In genomic region chr7:115005942-115006341, GRCh38 we compare ENCODE assay signal across 1 cellular context.
TF ChIP-seq lines count a peak whose summit lies in the region.

No MANE protein-coding gene starts in this region.

TF ChIP-seq in SK-N-SH treated with all-trans-retinoic acid at 6 μM for 48 hours, 23 proteins besides CTCF, POLR2A, EP300 and RAD21 (continued from another document):
- TF ChIP-seq, protein P1, sequence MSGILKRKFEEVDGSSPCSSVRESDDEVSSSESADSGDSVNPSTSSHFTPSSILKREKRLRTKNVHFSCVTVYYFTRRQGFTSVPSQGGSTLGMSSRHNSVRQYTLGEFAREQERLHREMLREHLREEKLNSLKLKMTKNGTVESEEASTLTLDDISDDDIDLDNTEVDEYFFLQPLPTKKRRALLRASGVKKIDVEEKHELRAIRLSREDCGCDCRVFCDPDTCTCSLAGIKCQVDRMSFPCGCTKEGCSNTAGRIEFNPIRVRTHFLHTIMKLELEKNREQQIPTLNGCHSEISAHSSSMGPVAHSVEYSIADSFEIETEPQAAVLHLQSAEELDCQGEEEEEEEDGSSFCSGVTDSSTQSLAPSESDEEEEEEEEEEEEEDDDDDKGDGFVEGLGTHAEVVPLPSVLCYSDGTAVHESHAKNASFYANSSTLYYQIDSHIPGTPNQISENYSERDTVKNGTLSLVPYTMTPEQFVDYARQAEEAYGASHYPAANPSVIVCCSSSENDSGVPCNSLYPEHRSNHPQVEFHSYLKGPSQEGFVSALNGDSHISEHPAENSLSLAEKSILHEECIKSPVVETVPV (CRISPR knock-in tag; IDR thresholded peaks at IDR 0.05), result no peak
TF ChIP-seq in SK-N-SH treated with all-trans-retinoic acid at 6 μM for 48 hours: peak in this region for 0.
